In the genomic region with DNA sequence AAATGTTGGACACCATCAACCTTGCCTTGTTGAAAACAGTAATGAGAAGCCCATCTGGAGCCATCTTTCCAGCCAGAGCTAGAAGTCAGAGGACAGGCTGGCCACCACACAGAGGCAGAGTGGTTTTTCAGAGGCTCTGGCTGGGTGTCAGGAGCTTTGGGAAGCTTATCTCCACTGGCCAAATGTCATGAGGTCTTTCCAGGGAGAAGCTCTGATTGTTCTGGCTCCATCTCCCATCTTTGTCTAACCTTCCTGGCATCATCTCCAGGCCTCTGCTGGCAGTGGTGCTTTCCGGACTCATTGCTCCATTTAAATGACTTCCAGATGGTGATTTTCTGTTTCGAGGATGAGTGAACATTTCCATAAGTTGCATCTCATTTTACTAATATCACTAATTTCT, we compare ENCODE assay signal across 22 cellular contexts. TPM values are rescaled to one million over a fixed set of nuclear protein-coding genes. Genes with fewer than 3 reads are reported as not detected.
"Had no signal": no experiment of that assay in that cellular context is flagged by ENCODE, and none has a peak within 500 bp of the region (broad histone marks: within the 10 kb centered on the region; RNA-seq: fewer than 3 reads in every experiment).

No MANE protein-coding gene starts in this region.

- H3K4me3 ChIP-seq: esophagus muscularis mucosa, left lung, SK-N-MC, skin epidermis, suprapubic skin had no signal

- H3K27ac ChIP-seq: esophagus muscularis mucosa, left lung, parathyroid adenoma, SK-N-MC, skin epidermis, suprapubic skin had no signal

- H3K27me3 ChIP-seq: esophagus muscularis mucosa, left lung, suprapubic skin had no signal

- H3K9ac ChIP-seq: parathyroid adenoma had no signal

- H3K4me1 ChIP-seq: esophagus muscularis mucosa, left lung, parathyroid adenoma, suprapubic skin had no signal

- ATAC-seq: activated CD4-positive, alpha-beta T cell treated with anti-CD3 and anti-CD28 coated beads for 36 hours; activated CD8-positive, alpha-beta T cell treated with anti-CD3 and anti-CD28 coated beads for 36 hours; activated T-cell treated with anti-CD3 and anti-CD28 coated beads, Interleukin-2, amount 50 U/mL, for 72 hours; left lung; naive thymus-derived CD8-positive, alpha-beta T cell; stimulated activated naive CD8-positive, alpha-beta T cell treated with anti-CD3 and anti-CD28 coated beads, Interleukin-15, Interleukin-2, amounts not matched to agents 100 U/mL and 50 U/mL, for 24 hours; T-cell had no signal

- H3K9me3 ChIP-seq: esophagus muscularis mucosa, suprapubic skin had no signal

- DNase-seq: activated CD4-positive, alpha-beta T cell treated with anti-CD3 and anti-CD28 coated beads for 36 hours; activated CD8-positive, alpha-beta memory T cell treated with anti-CD3 and anti-CD28 coated beads, Interleukin-2, amount 50 U/mL, for 4 hours; activated CD8-positive, alpha-beta T cell treated with anti-CD3 and anti-CD28 coated beads for 36 hours; activated gamma-delta T cell; activated T-cell treated with anti-CD3 and anti-CD28 coated beads, Interleukin-2, amount 50 U/mL, for 72 hours; amygdala; cortex of kidney; effector CD4-positive, alpha-beta T cell; hippocampal formation; left lung; naive thymus-derived CD8-positive, alpha-beta T cell; retina; stimulated activated CD4-positive, alpha-beta T cell treated with anti-CD3 and anti-CD28 coated beads, Interleukin-4, amount 100 ng/mL, for 24 hours; stimulated activated CD8-positive, alpha-beta memory T cell treated with anti-CD3 and anti-CD28 coated beads, Interleukin-4, amount 100 ng/mL, for 48 hours; stimulated activated naive CD8-positive, alpha-beta T cell treated with anti-CD3 and anti-CD28 coated beads, Interleukin-15, Interleukin-2, amounts not matched to agents 100 U/mL and 50 U/mL, for 24 hours; T-cell; T1000 had no signal

- H3K36me3 ChIP-seq: esophagus muscularis mucosa, left lung, suprapubic skin had no signal

RNA-seq across cellular contexts. Expression of a gene that starts 35.2 kb away (rescaled TPM):
- total RNA-seq: activated CD8-positive, alpha-beta T cell treated with anti-CD3 and anti-CD28 coated beads for 36 hours; naive thymus-derived CD8-positive, alpha-beta T cell had no signal
- polyA plus RNA-seq: naive thymus-derived CD8-positive, alpha-beta T cell had no signal
